2 cellular contexts compared by ENCODE assay signal in genomic region chr16:75679366-75679765, GRCh38.
TF ChIP-seq lines count a peak whose summit lies in the region.

No MANE protein-coding gene starts in this region.

TF ChIP-seq in GM23338, 12 proteins besides CTCF, POLR2A, EP300 and RAD21:
- no peak for TF ChIP-seq CREB1 (CRISPR knock-in tag; IDR thresholded peaks at IDR 0.05; ENCODE audit: low read depth)
- no peak for TF ChIP-seq ETS1 (IDR thresholded peaks at IDR 0.05)
- no peak for TF ChIP-seq ZNF331 (CRISPR knock-in tag; IDR thresholded peaks at IDR 0.05; ENCODE audit: low read depth)
- TF ChIP-seq REST (IDR thresholded peaks at IDR 0.05; ENCODE audit: unreplicated experiment) = no peak
- TF ChIP-seq ZNF114 (CRISPR knock-in tag; IDR thresholded peaks at IDR 0.05) = no peak
- no peak for TF ChIP-seq JUNB (IDR thresholded peaks at IDR 0.05; ENCODE audit: unreplicated experiment)
- no peak for TF ChIP-seq POLR2AphosphoS5 (IDR thresholded peaks at IDR 0.05; ENCODE audit: low read depth)
- TF ChIP-seq EZH2 (IDR thresholded peaks at IDR 0.05; ENCODE audit: low read depth, unreplicated experiment) = no peak
- no peak for TF ChIP-seq ZNF462 (CRISPR knock-in tag; IDR thresholded peaks at IDR 0.05)
- no peak for TF ChIP-seq EZH2phosphoT487 (IDR thresholded peaks at IDR 0.05; ENCODE audit: unreplicated experiment)
- TF ChIP-seq STAT1 (IDR thresholded peaks at IDR 0.05; ENCODE audit: unreplicated experiment) = no peak
- no peak for TF ChIP-seq NANOG (IDR thresholded peaks at IDR 0.05; ENCODE audit: borderline replicate concordance)

TF ChIP-seq in H1, 55 proteins besides CTCF, POLR2A, EP300 and RAD21:
- TF ChIP-seq TCF12 (IDR thresholded peaks at IDR 0.05; ENCODE audit: low read depth, low read length) = no peak
- no peak for TF ChIP-seq POU5F1 (IDR thresholded peaks at IDR 0.05; ENCODE audit: low read depth, low read length)
- no peak for TF ChIP-seq SIX5 (IDR thresholded peaks at IDR 0.05; ENCODE audit: low read depth, low read length)
- TF ChIP-seq SP4 (IDR thresholded peaks at IDR 0.05; ENCODE audit: low read length) = no peak
- TF ChIP-seq USF2 (IDR thresholded peaks at IDR 0.05; ENCODE audit: low read length) = no peak
- TF ChIP-seq GABPA (IDR thresholded peaks at IDR 0.05; ENCODE audit: borderline replicate concordance, insufficient read depth, low read length) = no peak
- TF ChIP-seq POLR2AphosphoS5 (IDR thresholded peaks at IDR 0.05; ENCODE audit: low read depth, low read length) = no peak
- no peak for TF ChIP-seq BRCA1 (IDR thresholded peaks at IDR 0.05; ENCODE audit: low read depth, low read length)
- no peak for TF ChIP-seq CBX8 (IDR thresholded peaks at IDR 0.05; ENCODE audit: borderline replicate concordance, low read depth, low read length)
- no peak for TF ChIP-seq FOSL1 (IDR thresholded peaks at IDR 0.05; ENCODE audit: insufficient read depth, low read depth, low read length)
- TF ChIP-seq RXRA (IDR thresholded peaks at IDR 0.05; ENCODE audit: insufficient read depth, low read depth, low read length) = no peak
- no peak for TF ChIP-seq TAF7 (optimal IDR thresholded peaks at IDR 0.05; ENCODE audit: borderline replicate concordance, low read depth, low read length)
- no peak for TF ChIP-seq NANOG (IDR thresholded peaks at IDR 0.05; ENCODE audit: insufficient read depth, low read depth, low read length, poor library complexity, severe bottlenecking)
- no peak for TF ChIP-seq JUN (IDR thresholded peaks at IDR 0.05; ENCODE audit: low read depth, low read length)
- no peak for TF ChIP-seq SUZ12 (IDR thresholded peaks at IDR 0.05; ENCODE audit: low read length)
- TF ChIP-seq MAX (IDR thresholded peaks at IDR 0.05) = no peak
- no peak for TF ChIP-seq HDAC2 (IDR thresholded peaks at IDR 0.05; ENCODE audit: borderline replicate concordance in 1 of 2, low read depth in 2 of 2, low read length in 2 of 2)
